Comparison of ENCODE assay signal across 2 cellular contexts in the genomic region with DNA sequence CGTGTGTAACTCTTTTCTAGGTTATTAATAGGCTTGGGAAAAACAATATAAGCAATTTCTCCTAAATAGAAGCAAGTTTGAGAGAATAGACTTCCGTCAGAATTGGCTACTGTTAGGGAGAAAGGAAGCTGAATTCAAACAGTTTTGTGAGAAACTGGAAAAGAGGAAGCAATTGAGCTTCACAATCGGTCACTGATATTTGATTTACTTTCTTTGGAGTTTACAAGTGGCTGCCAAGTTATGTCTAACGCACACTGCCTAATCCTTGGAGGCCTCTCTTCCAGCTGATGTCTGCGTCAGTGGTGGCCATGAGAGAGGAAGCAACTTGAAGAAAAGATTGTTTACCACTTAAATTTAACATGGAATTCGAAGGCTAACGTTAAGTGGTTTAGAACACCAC.
TF ChIP-seq lines count a peak whose summit lies in the region.

No MANE protein-coding gene starts in this region.

TF ChIP-seq in endothelial cell of umbilical vein, 7 proteins besides CTCF, POLR2A, EP300 and RAD21:
- TF ChIP-seq JUN (IDR thresholded peaks at IDR 0.05; ENCODE audit: borderline replicate concordance, insufficient read depth, insufficient read length, low read depth): no peak
- no peak for TF ChIP-seq GATA2 (IDR thresholded peaks at IDR 0.05; ENCODE audit: insufficient read depth, insufficient read length, low read depth, low read length)
- no peak for TF ChIP-seq MAX (IDR thresholded peaks at IDR 0.05; ENCODE audit: insufficient read depth, insufficient read length)
- TF ChIP-seq EZH2 (IDR thresholded peaks at IDR 0.05; ENCODE audit: borderline replicate concordance, low read depth, low read length, severe bottlenecking): no peak
- TF ChIP-seq FOS (IDR thresholded peaks at IDR 0.05; ENCODE audit: borderline replicate concordance, insufficient read depth, low read length): no peak
- TF ChIP-seq POLR2AphosphoS5 (IDR thresholded peaks at IDR 0.05; ENCODE audit: insufficient read depth, low read depth, low read length): no peak
- TF ChIP-seq MYC (IDR thresholded peaks at IDR 0.05; ENCODE audit: low read depth, low read length): no peak
TF ChIP-seq in endothelial cell of umbilical vein: peak in this region for 0.

TF ChIP-seq in HepG2, 621 proteins besides CTCF, POLR2A, EP300 and RAD21:
- TF ChIP-seq, protein P1, sequence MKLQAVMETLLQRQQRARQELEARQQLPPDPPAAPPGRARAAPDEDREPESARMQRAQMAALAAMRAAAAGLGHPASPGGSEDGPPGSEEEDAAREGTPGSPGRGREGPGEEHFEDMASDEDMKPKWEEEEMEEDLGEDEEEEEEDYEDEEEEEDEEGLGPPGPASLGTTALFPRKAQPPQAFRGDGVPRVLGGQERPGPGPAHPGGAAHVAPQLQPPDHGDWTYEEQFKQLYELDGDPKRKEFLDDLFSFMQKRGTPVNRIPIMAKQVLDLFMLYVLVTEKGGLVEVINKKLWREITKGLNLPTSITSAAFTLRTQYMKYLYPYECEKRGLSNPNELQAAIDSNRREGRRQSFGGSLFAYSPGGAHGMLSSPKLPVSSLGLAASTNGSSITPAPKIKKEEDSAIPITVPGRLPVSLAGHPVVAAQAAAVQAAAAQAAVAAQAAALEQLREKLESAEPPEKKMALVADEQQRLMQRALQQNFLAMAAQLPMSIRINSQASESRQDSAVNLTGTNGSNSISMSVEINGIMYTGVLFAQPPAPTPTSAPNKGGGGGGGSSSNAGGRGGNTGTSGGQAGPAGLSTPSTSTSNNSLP (IDR thresholded peaks at IDR 0.05; ENCODE audit: low read depth, low read length): no peak
- TF ChIP-seq ATAD3A (CRISPR knock-in tag; IDR thresholded peaks at IDR 0.05) (no peak), U2AF1 (optimal IDR thresholded peaks at IDR 0.05; ENCODE audit: low read depth, low read length) (no peak), ZNF598 (CRISPR knock-in tag; IDR thresholded peaks at IDR 0.05; ENCODE audit: borderline replicate concordance) (no peak), GTF2F1 (IDR thresholded peaks at IDR 0.05; ENCODE audit: low read length) (no peak), IKZF1 (IDR thresholded peaks at IDR 0.05) (no peak), IRX3 (CRISPR knock-in tag; IDR thresholded peaks at IDR 0.05; ENCODE audit: borderline replicate concordance, low read depth) (no peak), POLR2AphosphoS5 (IDR thresholded peaks at IDR 0.05; ENCODE audit: low read depth, low read length) (no peak), HNRNPH1 (optimal IDR thresholded peaks at IDR 0.05; ENCODE audit: low read depth, low read length) (no peak), ZBTB7A (CRISPR knock-in tag; IDR thresholded peaks at IDR 0.05) (no peak), REL (CRISPR knock-in tag; conservative IDR thresholded peaks at IDR 0.05) (no peak), ZNF546 (CRISPR knock-in tag; conservative IDR thresholded peaks at IDR 0.05) (no peak)
- TF ChIP-seq, protein P2, sequence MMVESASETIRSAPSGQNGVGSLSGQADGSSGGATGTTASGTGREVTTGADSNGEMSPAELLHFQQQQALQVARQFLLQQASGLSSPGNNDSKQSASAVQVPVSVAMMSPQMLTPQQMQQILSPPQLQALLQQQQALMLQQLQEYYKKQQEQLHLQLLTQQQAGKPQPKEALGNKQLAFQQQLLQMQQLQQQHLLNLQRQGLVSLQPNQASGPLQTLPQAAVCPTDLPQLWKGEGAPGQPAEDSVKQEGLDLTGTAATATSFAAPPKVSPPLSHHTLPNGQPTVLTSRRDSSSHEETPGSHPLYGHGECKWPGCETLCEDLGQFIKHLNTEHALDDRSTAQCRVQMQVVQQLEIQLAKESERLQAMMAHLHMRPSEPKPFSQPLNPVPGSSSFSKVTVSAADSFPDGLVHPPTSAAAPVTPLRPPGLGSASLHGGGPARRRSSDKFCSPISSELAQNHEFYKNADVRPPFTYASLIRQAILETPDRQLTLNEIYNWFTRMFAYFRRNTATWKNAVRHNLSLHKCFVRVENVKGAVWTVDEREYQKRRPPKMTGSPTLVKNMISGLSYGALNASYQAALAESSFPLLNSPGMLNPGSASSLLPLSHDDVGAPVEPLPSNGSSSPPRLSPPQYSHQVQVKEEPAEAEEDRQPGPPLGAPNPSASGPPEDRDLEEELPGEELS (CRISPR knock-in tag; IDR thresholded peaks at IDR 0.05): no peak
